17 cellular contexts compared by ENCODE assay signal in the genomic region with DNA sequence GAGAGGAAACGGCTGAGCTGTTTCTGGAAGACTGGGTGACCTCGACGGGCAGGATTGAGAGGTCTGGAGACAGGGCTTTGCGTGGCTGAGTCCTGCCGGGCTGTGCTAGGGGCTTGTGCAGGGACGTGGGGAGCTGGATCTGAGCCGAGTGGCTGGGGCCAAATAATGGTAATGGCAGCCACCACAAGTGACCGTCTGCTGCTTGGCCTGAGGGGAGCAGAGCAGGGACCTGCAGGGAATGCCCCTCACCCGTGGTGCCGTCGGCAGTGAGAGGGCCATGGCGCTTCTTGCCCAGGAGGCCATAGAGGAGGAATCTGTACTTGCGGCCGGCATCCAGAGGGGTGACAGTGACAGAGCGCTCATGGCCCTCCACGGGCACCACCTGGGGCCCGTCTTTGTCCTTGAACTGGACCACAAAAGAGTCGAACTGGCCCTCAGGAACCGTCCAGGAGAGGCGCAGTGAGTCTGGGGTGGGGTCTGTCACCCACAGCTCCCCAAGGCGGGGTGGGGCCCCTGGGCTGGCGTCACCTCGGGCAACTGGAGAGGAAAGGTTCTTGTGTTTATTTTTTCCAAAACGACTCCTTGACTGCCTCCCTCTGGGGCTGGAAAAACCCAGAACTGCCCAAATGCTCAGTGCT. TPM values are rescaled to one million over a fixed set of nuclear protein-coding genes. Genes with fewer than 3 reads are reported as not detected.
DNase-seq lines count a peak whose midpoint lies in the region; ATAC-seq, FAIRE-seq and TF ChIP-seq lines count a peak whose summit lies in the region.
"Had no signal": no experiment of that assay in that cellular context is flagged by ENCODE, and none has a peak within 500 bp of the region (broad histone marks: within the 10 kb centered on the region; RNA-seq: fewer than 3 reads in every experiment).

No MANE protein-coding gene starts in this region.

- FAIRE-seq in pancreas (lab: Jason Lieb, UNC) = no peak
- FAIRE-seq: HTR-8/SVneo had no signal

- H3K4me1 Mint-ChIP-seq in T-helper 17 cell = peaks cover 7% of the 10 kb centered on the region
- peaks cover 60% of the 10 kb centered on the region for H3K4me1 Mint-ChIP-seq in nephron progenitor cell
- H3K4me1 Mint-ChIP-seq in type B pancreatic cell (ENCODE audit: unreplicated experiment) = peaks cover 12% of the 10 kb centered on the region

- 80% methylated on average over 10 of the region's 24 CpGs for WGBS in suprapubic skin
- WGBS in pancreas, 2 donors = 51 to 57% methylated on average over 24 of the region's 24 CpGs

- no peak overlapping the region for H3K4me3 ChIP-seq in H7 (ENCODE audit: insufficient read depth, low read depth, low read length)
- H3K4me3 ChIP-seq in suprapubic skin = no peak overlapping the region
- H3K4me3 ChIP-seq in pancreas = no peak overlapping the region
- H3K4me3 ChIP-seq: GM23338 had no signal

- H3K27me3 Mint-ChIP-seq in T-helper 17 cell = peaks cover 15% of the 10 kb centered on the region
- H3K27me3 Mint-ChIP-seq in nephron progenitor cell (ENCODE audit: low read depth, poor library complexity) = peaks cover 9% of the 10 kb centered on the region
- H3K27me3 Mint-ChIP-seq in type B pancreatic cell = no peaks in the 10 kb centered on the region

- TF ChIP-seq POLR2A in suprapubic skin (IDR thresholded peaks at IDR 0.05) = no peak

- TF ChIP-seq CTCF in nephron progenitor cell (IDR thresholded peaks at IDR 0.05) (no peak), suprapubic skin (IDR thresholded peaks at IDR 0.05) (no peak), pancreas (IDR thresholded peaks at IDR 0.05) (no peak), type B pancreatic cell (conservative IDR thresholded peaks at IDR 0.05) (no peak)

- H3K27me3 ChIP-seq in H7 (ENCODE audit: control insufficient read depth, insufficient read depth, low read length) (no peaks in the 10 kb centered on the region), suprapubic skin (no peaks in the 10 kb centered on the region), pancreas (no peaks in the 10 kb centered on the region)

- peak overlapping the region; percentile 81 for H3K27ac ChIP-seq in suprapubic skin
- H3K27ac ChIP-seq in pancreas = no peak overlapping the region
- H3K27ac ChIP-seq: RWPE1 had no signal

- H3K9me3 ChIP-seq in T-helper 17 cell (ENCODE audit: control insufficient read depth, low read length, poor library complexity, severe bottlenecking) (no peaks in the 10 kb centered on the region), suprapubic skin (no peaks in the 10 kb centered on the region), pancreas (no peaks in the 10 kb centered on the region)
- H3K9me3 ChIP-seq: BE2C had no signal

- H3K36me3 ChIP-seq in H7 (replicated peaks; ENCODE audit: control insufficient read depth, insufficient read depth, low read length) (no peaks in the 10 kb centered on the region), suprapubic skin (peaks cover 42% of the 10 kb centered on the region), pancreas (no peaks in the 10 kb centered on the region)
- H3K36me3 ChIP-seq: BE2C had no signal

- ATAC-seq in T-helper 17 cell (no peak), pancreas (no peak), SK-N-SH treated with all-trans-retinoic acid at 6 μM for 48 hours (no peak)
- ATAC-seq: CD8-positive, alpha-beta T cell had no signal

- H3K36me3 Mint-ChIP-seq in T-helper 17 cell (ENCODE audit: low read depth) (peaks cover 4% of the 10 kb centered on the region), nephron progenitor cell (ENCODE audit: low read depth) (no peaks in the 10 kb centered on the region), type B pancreatic cell (peaks cover 5% of the 10 kb centered on the region)
- H3K36me3 Mint-ChIP-seq: CD8-positive, alpha-beta T cell had no signal

- intact Hi-C loops in pancreas (cut with DNase I) = no loop called here

- H3K27ac Mint-ChIP-seq in T-helper 17 cell (peak overlapping the region; percentile 89), nephron progenitor cell (peak overlapping the region; percentile 29), type B pancreatic cell (no peak overlapping the region)
- H3K27ac Mint-ChIP-seq: CD8-positive, alpha-beta T cell; GM23338 had no signal

- DNase-seq in H7 = peak; percentile 55
- no peak for DNase-seq in T-helper 17 cell
- DNase-seq in nephron progenitor cell = no peak
- no peak for DNase-seq in suprapubic skin (ENCODE audit: low spot score in 2 of 2)
- no peak for DNase-seq in pancreas
- no peak for DNase-seq in type B pancreatic cell (ENCODE audit: extremely low spot score, unreplicated experiment)
- DNase-seq: BE2C; CD8-positive, alpha-beta T cell; GF-D8; NCI-H146; NCI-H345; NCI-H526 treated with DMSO at 0.1 percent for 48 hours had no signal

- H3K9me3 Mint-ChIP-seq in nephron progenitor cell = no peaks in the 10 kb centered on the region
- H3K9me3 Mint-ChIP-seq in type B pancreatic cell = no peaks in the 10 kb centered on the region
- H3K9me3 Mint-ChIP-seq: CD8-positive, alpha-beta T cell; GM23338 had no signal

- TF ChIP-seq EP300 in suprapubic skin (IDR thresholded peaks at IDR 0.05) = no peak

- H3K4me1 ChIP-seq in suprapubic skin = peaks cover 7% of the 10 kb centered on the region
- H3K4me1 ChIP-seq in pancreas = no peaks in the 10 kb centered on the region
- H3K4me1 ChIP-seq: BE2C had no signal

- H3K4me3 Mint-ChIP-seq in T-helper 17 cell (no peak overlapping the region), nephron progenitor cell (no peak overlapping the region), type B pancreatic cell (no peak overlapping the region)
- H3K4me3 Mint-ChIP-seq: CD8-positive, alpha-beta T cell; GM23338 had no signal

TF ChIP-seq in SK-N-SH treated with all-trans-retinoic acid at 6 μM for 48 hours, 23 proteins besides CTCF, POLR2A, EP300 and RAD21:
- TF ChIP-seq GLIS3 (CRISPR knock-in tag; IDR thresholded peaks at IDR 0.05) = no peak
- TF ChIP-seq, protein P1, sequence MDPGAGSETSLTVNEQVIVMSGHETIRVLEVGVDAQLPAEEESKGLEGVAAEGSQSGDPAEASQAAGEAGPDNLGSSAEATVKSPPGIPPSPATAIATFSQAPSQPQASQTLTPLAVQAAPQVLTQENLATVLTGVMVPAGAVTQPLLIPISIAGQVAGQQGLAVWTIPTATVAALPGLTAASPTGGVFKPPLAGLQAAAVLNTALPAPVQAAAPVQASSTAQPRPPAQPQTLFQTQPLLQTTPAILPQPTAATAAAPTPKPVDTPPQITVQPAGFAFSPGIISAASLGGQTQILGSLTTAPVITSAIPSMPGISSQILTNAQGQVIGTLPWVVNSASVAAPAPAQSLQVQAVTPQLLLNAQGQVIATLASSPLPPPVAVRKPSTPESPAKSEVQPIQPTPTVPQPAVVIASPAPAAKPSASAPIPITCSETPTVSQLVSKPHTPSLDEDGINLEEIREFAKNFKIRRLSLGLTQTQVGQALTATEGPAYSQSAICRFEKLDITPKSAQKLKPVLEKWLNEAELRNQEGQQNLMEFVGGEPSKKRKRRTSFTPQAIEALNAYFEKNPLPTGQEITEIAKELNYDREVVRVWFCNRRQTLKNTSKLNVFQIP (CRISPR knock-in tag; IDR thresholded peaks at IDR 0.05; ENCODE audit: borderline replicate concordance, low read depth) = no peak

RNA-seq across cellular contexts. Expression of gene CYP21A2, which starts 31.8 kb away (rescaled TPM):
- 0.11 TPM in 1 of 2 replicates, not detected in the other for total RNA-seq in H7 (2014; rRNA removed; shearing (Covaris generic))
- total RNA-seq in T-helper 17 cell (under 1 TPM; 0.35 to 0.76 TPM), suprapubic skin (1 to 10 TPM in 1 of 4 donors, under 1 TPM in 1, not detected in 2; 0.39 to 2.3 TPM), pancreas (1 to 10 TPM in 1 of 6 donors, under 1 TPM in 5; 0.23 to 1.5 (median 0.71) TPM), type B pancreatic cell (ENCODE audit: low replicate concordance) (0.14 and 0.68 TPM in 2 replicates)
- polyA plus RNA-seq in pancreas = 1 to 10 TPM; 1.3 to 2.7 TPM
- total RNA-seq: GM23338, OCI-LY7 had no signal

RNA-seq across cellular contexts. Expression of gene TNXB, which starts 39.1 kb away (rescaled TPM):
- total RNA-seq in H7 (2014; rRNA removed; shearing (Covaris generic)) = 2.7 and 4.4 TPM in 2 replicates
- 10 to 100 TPM in 1 of 2 donors, 1 to 10 TPM in 1; 7.3 to 11.4 TPM for total RNA-seq in T-helper 17 cell
- 10 to 100 TPM; 25.7 to 52.5 (median 40.2) TPM for total RNA-seq in suprapubic skin
- total RNA-seq in pancreas = 10 to 100 TPM in 2 of 6 donors, 1 to 10 TPM in 4; 5.2 to 15.2 (median 7.1) TPM
- polyA plus RNA-seq in pancreas = 10 to 100 TPM; 13.1 to 18.6 TPM
- total RNA-seq in type B pancreatic cell (ENCODE audit: low replicate concordance) = 20.8 and 22.2 TPM in 2 replicates

RNA-seq across cellular contexts. Expression of gene C4B, which starts 55.4 kb away (rescaled TPM):
- 1.1 and 1.9 TPM in 2 replicates for total RNA-seq in H7 (2014; rRNA removed; shearing (Covaris generic))
- total RNA-seq in T-helper 17 cell = 1 to 10 TPM; 2.2 to 3.7 TPM
- total RNA-seq in suprapubic skin = 1 to 10 TPM; 1.3 to 9.4 (median 5.1) TPM
- 100 to 1,000 TPM in 4 of 6 donors, 10 to 100 TPM in 2; 15.3 to 665 (median 166) TPM for total RNA-seq in pancreas
- 100 to 1,000 TPM in 1 of 2 donors, 10 to 100 TPM in 1; 46.1 to 137 TPM for polyA plus RNA-seq in pancreas
- total RNA-seq in type B pancreatic cell (ENCODE audit: low replicate concordance) = 5.3 and 9.2 TPM in 2 replicates
- total RNA-seq: GM23338 had no signal

RNA-seq across cellular contexts. Expression of gene ATF6B, which starts 58.0 kb away (rescaled TPM):
- 25.1 and 26.2 TPM in 2 replicates for total RNA-seq in H7 (2014; rRNA removed; shearing (Covaris generic))
- total RNA-seq in T-helper 17 cell (100 to 1,000 TPM; 107 to 117 TPM), suprapubic skin (100 to 1,000 TPM in 1 of 4 donors, 10 to 100 TPM in 3; 55.8 to 161 (median 74.0) TPM), pancreas (10 to 100 TPM; 30.2 to 56.5 (median 36.3) TPM), type B pancreatic cell (ENCODE audit: low replicate concordance) (95.8 and 99.3 TPM in 2 replicates)
- 10 to 100 TPM; 54.0 to 68.0 TPM for polyA plus RNA-seq in pancreas
